8 cellular contexts compared by ENCODE assay signal in genomic region chr11:21511835-21512440, GRCh38.
DNase-seq lines count a peak whose midpoint lies in the region; ATAC-seq, FAIRE-seq and TF ChIP-seq lines count a peak whose summit lies in the region.

No MANE protein-coding gene starts in this region.

- POLR2A ChIA-PET in IMR-90 (lab: Charles Lee; ENCODE audit: unreplicated experiment): no interaction called here

- TF ChIP-seq CTCF in IMR-90 (conservative IDR thresholded peaks at IDR 0.05; ENCODE audit: low read depth, low read length) (0 out of 2 replicates have a peak, but pooled peaks have one; percentile 5), bronchial epithelial cell (IDR thresholded peaks at IDR 0.05; ENCODE audit: insufficient read depth, low read length, severe bottlenecking) (peak; percentile 83)

- dilution Hi-C loops in IMR-90 (cut with HindIII; ENCODE audit: low sequenced_read_pairs, unreplicated experiment): no loop called here

- peaks cover 6% of the 10 kb centered on the region for H3K9me3 ChIP-seq in IMR-90 (ENCODE audit: control insufficient read depth, insufficient read depth, low read length)
- no peaks in the 10 kb centered on the region for H3K9me3 ChIP-seq in NT2/D1 (ENCODE audit: insufficient read depth, low read length)

- H3K4me3 ChIP-seq in IMR-90 (ENCODE audit: insufficient read depth, low read depth, low read length): no peak overlapping the region
- no peak overlapping the region for H3K4me3 ChIP-seq in NT2/D1 (ENCODE audit: insufficient read length, low read depth)
- H3K4me3 ChIP-seq in bronchial epithelial cell (ENCODE audit: low read depth, low read length): no peak overlapping the region
- no peak overlapping the region for H3K4me3 ChIP-seq in mesendoderm (ENCODE audit: low read length)

- no peak overlapping the region for H2AFZ ChIP-seq in IMR-90 (replicated peaks; ENCODE audit: low read length, poor library complexity)

- no peaks in the 10 kb centered on the region for H3K9me1 ChIP-seq in IMR-90 (ENCODE audit: insufficient read depth, low read length)

- no peak overlapping the region for H2AK9ac ChIP-seq in IMR-90 (replicated peaks; ENCODE audit: low read depth, low read length, poor library complexity)

- H3K79me2 ChIP-seq in mesendoderm (ENCODE audit: control insufficient read depth, insufficient read depth, low read length): no peaks in the 10 kb centered on the region

- in situ Hi-C loops in IMR-90 (cut with MboI; ENCODE audit: low sequenced_read_pairs): no loop called here

- no CpG with 5 or more reads among the region's 2 CpGs for WGBS in IMR-90 (ENCODE audit: extremely low coverage in 2 of 2, insufficient read length in 1 of 2), 2 experiments
- no CpG with 5 or more reads among the region's 2 CpGs for WGBS in mesendoderm (ENCODE audit: extremely low coverage, insufficient coverage, low lambda C conversion rate)

- H3K27me3 ChIP-seq in IMR-90 (ENCODE audit: control insufficient read depth, insufficient read depth, low read length): no peaks in the 10 kb centered on the region
- H3K27me3 ChIP-seq in NT2/D1 (ENCODE audit: insufficient read depth, insufficient read length): no peaks in the 10 kb centered on the region
- H3K27me3 ChIP-seq in bronchial epithelial cell (ENCODE audit: control insufficient read depth, insufficient read depth, low read length): no peaks in the 10 kb centered on the region
- no peaks in the 10 kb centered on the region for H3K27me3 ChIP-seq in mesendoderm (ENCODE audit: insufficient read depth, low read length, poor library complexity)

- no peak for TF ChIP-seq POLR2A in IMR-90 (IDR thresholded peaks at IDR 0.05; ENCODE audit: low read depth, low read length)

- H3K23ac ChIP-seq in IMR-90 (ENCODE audit: low read depth, low read length) (no peak overlapping the region), mesendoderm (ENCODE audit: low read length) (no peak overlapping the region)

- no peak overlapping the region for H3K27ac ChIP-seq in IMR-90 (ENCODE audit: insufficient read depth, low read length)
- no peak overlapping the region for H3K27ac ChIP-seq in mesendoderm (ENCODE audit: low read depth, low read length)

- H2BK5ac ChIP-seq in IMR-90 (ENCODE audit: low read depth, low read length, poor library complexity, severe bottlenecking) (no peak overlapping the region), mesendoderm (ENCODE audit: low read length) (no peak overlapping the region)

- ATAC-seq in GM21717 (IDR thresholded peaks at IDR 0.05; ENCODE audit: unreplicated experiment) (peak; percentile 84), IMR-90 (ENCODE audit: low read depth) (no peak)

- DNase-seq in NCI-H2107 treated with DMSO at 0.1 percent for 48 hours (lab: John Stamatoyannopoulos, UW; ENCODE audit: unreplicated experiment): peak; percentile 75
- DNase-seq in NCI-H2107 (lab: John Stamatoyannopoulos, UW): no peak
- DNase-seq in IMR-90: no peak
- peak; percentile 65 for DNase-seq in NT2/D1 (ENCODE audit: low read depth, low spot score)
- peak; percentile 81 for DNase-seq in bronchial epithelial cell (ENCODE audit: low read depth)
- peak; percentile 87 for DNase-seq in mesendoderm
- no peak for DNase-seq in activated effector memory CD4-positive, alpha-beta T cell treated with anti-CD3 and anti-CD28 coated beads, Interleukin-2, amount 50 U/mL, for 16 hours

- no peak overlapping the region for H4K91ac ChIP-seq in IMR-90 (ENCODE audit: insufficient read depth, low read depth, low read length)

- H2BK20ac ChIP-seq in IMR-90 (ENCODE audit: low read depth, low read length): no peak overlapping the region

- no peak for TF ChIP-seq RAD21 in IMR-90 (IDR thresholded peaks at IDR 0.05; ENCODE audit: low read length)

- no peak overlapping the region for H3K14ac ChIP-seq in IMR-90 (replicated peaks; ENCODE audit: low read depth, low read length)

- H3K18ac ChIP-seq in IMR-90 (ENCODE audit: low read depth, low read length) (no peak overlapping the region), mesendoderm (ENCODE audit: low read length) (no peak overlapping the region)

- intact Hi-C loops in IMR-90 (cut with micrococcal nuclease): no loop called here

- H3K79me1 ChIP-seq in IMR-90 (ENCODE audit: low read depth in 1 of 2, low read length in 2 of 2) (no peaks in the 10 kb centered on the region), mesendoderm (ENCODE audit: low read length) (no peaks in the 10 kb centered on the region)

- H2AK5ac ChIP-seq in IMR-90 (ENCODE audit: low read depth, low read length) (no peak overlapping the region), mesendoderm (ENCODE audit: low read length) (no peak overlapping the region)

- H2BK120ac ChIP-seq in IMR-90 (ENCODE audit: low read depth, low read length) (no peak overlapping the region), mesendoderm (ENCODE audit: low read depth, low read length) (no peak overlapping the region)

- H4K5ac ChIP-seq in IMR-90 (ENCODE audit: low read depth, low read length) (no peak overlapping the region), mesendoderm (ENCODE audit: low read length) (no peak overlapping the region)

- CTCF ChIA-PET in IMR-90 (lab: Yijun Ruan, JAX): interaction anchor here (0.9 kb wide), 1 partner anchor 22 kb away, joined by 13 read pairs; no protein-coding TSS in a partner anchor

- H3K4me1 ChIP-seq in IMR-90 (ENCODE audit: control insufficient read depth, insufficient read depth, low read length) (no peaks in the 10 kb centered on the region), NT2/D1 (ENCODE audit: insufficient read depth, insufficient read length) (no peaks in the 10 kb centered on the region), mesendoderm (ENCODE audit: control insufficient read depth, low read depth, low read length) (no peaks in the 10 kb centered on the region)

- BruUV-seq in IMR-90 (replicated peaks; lab: Mats Ljungman, UMichigan): no TSS peak

- FAIRE-seq in bronchial epithelial cell (lab: Jason Lieb, UNC): peak; percentile 85

- H3K9ac ChIP-seq in IMR-90 (ENCODE audit: low read depth, low read length): no peak overlapping the region
- H3K9ac ChIP-seq in NT2/D1 (ENCODE audit: insufficient read length, low read depth): no peak overlapping the region
- no peak overlapping the region for H3K9ac ChIP-seq in mesendoderm (ENCODE audit: low read length)

- H2BK15ac ChIP-seq in IMR-90 (ENCODE audit: low read depth, low read length) (no peak overlapping the region), mesendoderm (replicated peaks; ENCODE audit: low read depth) (no peak overlapping the region)

- H3K4ac ChIP-seq in IMR-90 (ENCODE audit: low read depth, low read length) (no peak overlapping the region), mesendoderm (ENCODE audit: low read depth, low read length) (no peak overlapping the region)

- H3K36me3 ChIP-seq in IMR-90 (ENCODE audit: control insufficient read depth, insufficient read depth, low read length) (no peaks in the 10 kb centered on the region), NT2/D1 (ENCODE audit: insufficient read depth, insufficient read length, low read length) (no peaks in the 10 kb centered on the region), bronchial epithelial cell (ENCODE audit: control insufficient read depth, insufficient read depth, low read length) (no peaks in the 10 kb centered on the region), mesendoderm (ENCODE audit: control insufficient read depth, insufficient read depth, low read length) (no peaks in the 10 kb centered on the region)

- H4K8ac ChIP-seq in IMR-90 (ENCODE audit: low read depth in 2 of 2, low read length in 2 of 2) (no peak overlapping the region), mesendoderm (ENCODE audit: low read depth, low read length) (no peak overlapping the region)

- no peak overlapping the region for H3K4me2 ChIP-seq in IMR-90 (ENCODE audit: low read depth, low read length)
- H3K4me2 ChIP-seq in mesendoderm (ENCODE audit: low read length): no peak overlapping the region

- H4K20me1 ChIP-seq in IMR-90 (ENCODE audit: insufficient read depth, low read length): no peaks in the 10 kb centered on the region

- H3K56ac ChIP-seq in IMR-90 (ENCODE audit: extremely low read depth, insufficient read depth, low read length) (no peak overlapping the region), mesendoderm (ENCODE audit: low read length) (no peak overlapping the region)

TF ChIP-seq in IMR-90, 13 proteins besides CTCF, POLR2A, EP300 and RAD21:
- TF ChIP-seq FOS (IDR thresholded peaks at IDR 0.05; ENCODE audit: low read depth, low read length): no peak
- TF ChIP-seq MXI1 (IDR thresholded peaks at IDR 0.05; ENCODE audit: borderline replicate concordance, low read depth, low read length): no peak
- TF ChIP-seq CHD1 (IDR thresholded peaks at IDR 0.05; ENCODE audit: low read depth, low read length): no peak

Comparison
In these comparisons a context has a peak if more than half of its experiments do, and no peak if none do; other contexts are left out.
1. DNase-seq: peak in NCI-H2107 treated with DMSO at 0.1 percent for 48 hours (single experiment), NT2/D1 (single experiment), bronchial epithelial cell (single experiment) and mesendoderm (single experiment); none in NCI-H2107 (single experiment), IMR-90 (single experiment) and activated effector memory CD4-positive, alpha-beta T cell treated with anti-CD3 and anti-CD28 coated beads, Interleukin-2, amount 50 U/mL, for 16 hours (single experiment).